ENCODE assay signal across 10 cellular contexts in the genomic region with DNA sequence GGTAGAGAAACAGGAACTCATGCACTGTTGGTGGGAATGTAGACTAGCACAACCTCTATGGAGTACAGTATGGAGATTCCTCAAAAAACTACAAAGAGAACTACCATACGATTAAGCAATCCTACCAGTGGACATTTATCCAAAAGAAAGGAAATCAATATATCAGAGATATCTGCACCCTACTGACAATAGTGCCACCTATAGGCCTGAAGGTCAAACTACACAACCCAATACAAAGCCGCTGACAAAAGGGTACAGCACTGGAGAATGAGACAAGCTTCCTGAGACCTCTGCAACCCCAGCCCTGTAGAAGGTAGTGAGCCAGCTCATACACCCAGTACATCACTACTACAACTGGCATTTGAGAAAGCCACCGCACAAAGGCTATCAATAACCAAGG.
DNase-seq lines count a peak whose midpoint lies in the region; ATAC-seq and TF ChIP-seq lines count a peak whose summit lies in the region.
"Had no signal": no experiment of that assay in that cellular context is flagged by ENCODE, and none has a peak within 500 bp of the region (broad histone marks: within the 10 kb centered on the region; RNA-seq: fewer than 3 reads in every experiment).

No MANE protein-coding gene starts in this region.

- 61% methylated on average over 3 of the region's 3 CpGs for WGBS in mesenchymal stem cell

- DNase-seq in GM10266 (ENCODE audit: extremely low spot score) (no peak), fibroblast of villous mesenchyme (ENCODE audit: low read depth) (no peak), superior temporal gyrus (ENCODE audit: extremely low spot score) (no peak), mesenchymal stem cell (no peak)
- DNase-seq: DMS79, upper lobe of left lung had no signal

- no peak overlapping the region for H2BK15ac ChIP-seq in mesenchymal stem cell (ENCODE audit: low read depth, poor library complexity, severe bottlenecking)

- H3K4me2 ChIP-seq in OCI-LY3 (ENCODE audit: low read length) (no peak overlapping the region), mesenchymal stem cell (ENCODE audit: low read length, poor library complexity, severe bottlenecking) (no peak overlapping the region)

- no peaks in the 10 kb centered on the region for H4K20me1 ChIP-seq in OCI-LY3 (ENCODE audit: insufficient read depth, low read length)

- no peak overlapping the region for H3K23ac ChIP-seq in mesenchymal stem cell (ENCODE audit: low read length in 2 of 2)

- H3K9ac ChIP-seq in OCI-LY3 (ENCODE audit: low read length) (no peak overlapping the region), mesenchymal stem cell (ENCODE audit: low read length) (no peak overlapping the region)

- no peaks in the 10 kb centered on the region for H3K4me1 ChIP-seq in OCI-LY3 (ENCODE audit: low read length)
- no peaks in the 10 kb centered on the region for H3K4me1 ChIP-seq in mesenchymal stem cell (ENCODE audit: control insufficient read depth, insufficient read depth, low read depth, low read length)
- H3K4me1 ChIP-seq: upper lobe of left lung had no signal

- TF ChIP-seq CTCF in 22Rv1 (IDR thresholded peaks at IDR 0.05) (peak; percentile 80), GM10266 (IDR thresholded peaks at IDR 0.05; ENCODE audit: control insufficient read depth, insufficient read depth, low read depth, missing control alignments) (peak; percentile 24), OCI-LY3 (IDR thresholded peaks at IDR 0.05; ENCODE audit: low read depth, low read length) (peak; percentile 83), fibroblast of villous mesenchyme (IDR thresholded peaks at IDR 0.05; ENCODE audit: insufficient read depth, low read depth, low read length) (peak; percentile 73)

- H3K9me3 ChIP-seq in OCI-LY3 (ENCODE audit: insufficient read depth, low read length) (no peaks in the 10 kb centered on the region), mesenchymal stem cell (ENCODE audit: control insufficient read depth, low read length) (peaks cover 5% of the 10 kb centered on the region)

- H3K79me2 ChIP-seq in OCI-LY3 (ENCODE audit: low read length), result no peaks in the 10 kb centered on the region

- no peak overlapping the region for H2BK5ac ChIP-seq in mesenchymal stem cell (ENCODE audit: low read depth, low read length, poor library complexity, severe bottlenecking)

- H4K8ac ChIP-seq in mesenchymal stem cell (ENCODE audit: low read length), result no peak overlapping the region

- H3K4me3 ChIP-seq in OCI-LY3 (ENCODE audit: low read length), result no peak overlapping the region
- no peak overlapping the region for H3K4me3 ChIP-seq in fibroblast of villous mesenchyme (ENCODE audit: low read depth, low read length)
- no peak overlapping the region for H3K4me3 ChIP-seq in mesenchymal stem cell (ENCODE audit: insufficient read depth in 1 of 2, low read depth in 1 of 2, low read length in 2 of 2)
- H3K4me3 ChIP-seq: upper lobe of left lung had no signal

- no peak overlapping the region for H2BK12ac ChIP-seq in mesenchymal stem cell (ENCODE audit: low read length in 2 of 2)

- no peak overlapping the region for H3K4ac ChIP-seq in mesenchymal stem cell (ENCODE audit: low read depth in 1 of 2, low read length in 2 of 2)

- H2AFZ ChIP-seq in OCI-LY3 (ENCODE audit: low read depth, low read length), result no peak overlapping the region
- no peak overlapping the region for H2AFZ ChIP-seq in mesenchymal stem cell (ENCODE audit: low read depth, low read length)

- no peak overlapping the region for H2BK120ac ChIP-seq in mesenchymal stem cell (ENCODE audit: low read depth, low read length)

- H3K18ac ChIP-seq in mesenchymal stem cell (ENCODE audit: low read depth in 1 of 2, low read length in 2 of 2), result no peak overlapping the region

- H3K27ac ChIP-seq in 22Rv1 (no peak overlapping the region), OCI-LY3 (ENCODE audit: low read length) (no peak overlapping the region), mesenchymal stem cell (ENCODE audit: low read length, poor library complexity, severe bottlenecking) (no peak overlapping the region)
- H3K27ac ChIP-seq: upper lobe of left lung had no signal

- no peak for ATAC-seq in GM19452 (IDR thresholded peaks at IDR 0.05; ENCODE audit: unreplicated experiment)
- no peak for ATAC-seq in GM18511 (IDR thresholded peaks at IDR 0.05; ENCODE audit: unreplicated experiment)

- no peak overlapping the region for H4K91ac ChIP-seq in mesenchymal stem cell (ENCODE audit: low read length)

- H3K27me3 ChIP-seq in OCI-LY3 (ENCODE audit: low read depth, low read length) (no peaks in the 10 kb centered on the region), mesenchymal stem cell (ENCODE audit: control insufficient read depth in 1 of 2, insufficient read depth in 1 of 2, low read length in 2 of 2) (no peaks in the 10 kb centered on the region)
- H3K27me3 ChIP-seq: upper lobe of left lung had no signal

- H3K36me3 ChIP-seq in OCI-LY3 (replicated peaks; ENCODE audit: low read depth, low read length), result no peaks in the 10 kb centered on the region
- H3K36me3 ChIP-seq in mesenchymal stem cell (ENCODE audit: control insufficient read depth in 1 of 2, insufficient read depth in 2 of 2, low read depth in 1 of 2, low read length in 2 of 2), result no peaks in the 10 kb centered on the region
- H3K36me3 ChIP-seq: upper lobe of left lung had no signal

- H3K14ac ChIP-seq in mesenchymal stem cell (ENCODE audit: low read length in 2 of 2), result no peak overlapping the region

- H3K79me1 ChIP-seq in mesenchymal stem cell (replicated peaks; ENCODE audit: low read length, poor library complexity, severe bottlenecking), result no peaks in the 10 kb centered on the region

- H2AK5ac ChIP-seq in mesenchymal stem cell (ENCODE audit: low read length, severe bottlenecking), result no peak overlapping the region

Comparison
In these comparisons a context has a peak if more than half of its experiments do, and no peak if none do; other contexts are left out.
1. CTCF ChIP-seq: peak in every context shown above with its lines; median percentile 83 in OCI-LY3; 80 in 22Rv1; 73 in fibroblast of villous mesenchyme; 24 in GM10266.